8 cellular contexts compared by ENCODE assay signal in genomic region chr10:96513686-96514551, GRCh38. TPM values are rescaled to one million over a fixed set of nuclear protein-coding genes. Genes with fewer than 3 reads are reported as not detected.
DNase-seq lines count a peak whose midpoint lies in the region; ATAC-seq and TF ChIP-seq lines count a peak whose summit lies in the region.

TSS of gene TLL2 (minus strand) at chr10:96513926. CDS start at chr10:96513685, 241 bp downstream.

- peak within 1 kb of the TSS; percentile 99 for H3K4me2 ChIP-seq in trophoblast cell (ENCODE audit: low read length)

- intact Hi-C loops in heart right ventricle (cut with DNase I): loop anchor here (1.0 to 10.0 kb wide), 8 partner anchors 71 to 139 kb away; partner anchors contain the start of gene TM9SF3 (in 1 of the 10)

- H3K23ac ChIP-seq in trophoblast cell (ENCODE audit: low read length): no peak within 1 kb of the TSS

- no peak within 1 kb of the TSS for H2AK5ac ChIP-seq in trophoblast cell (ENCODE audit: low read length)

- peaks cover 17% of the 10 kb centered on the region for H3K4me1 ChIP-seq in adipocyte (ENCODE audit: control insufficient read depth, insufficient read depth, low read length)
- H3K4me1 ChIP-seq in heart right ventricle: peaks cover 3 to 25% (median 24%) of the 10 kb centered on the region in 9 donors
- H3K4me1 ChIP-seq in trophoblast cell (ENCODE audit: control insufficient read depth in 1 of 2, insufficient read depth in 2 of 2, low read length in 2 of 2): peaks cover 14% of the 10 kb centered on the region in 2 experiments

- peak within 1 kb of the TSS; percentile 13 for H3K14ac ChIP-seq in trophoblast cell (ENCODE audit: low read length)

- H3K27me3 ChIP-seq in adipocyte (replicated peaks; ENCODE audit: control insufficient read depth, insufficient read depth, low read length): no peaks in the 10 kb centered on the region
- H3K27me3 ChIP-seq in heart right ventricle: peaks cover 0 to 35% (median 3%) of the 10 kb centered on the region in 7 donors
- peaks cover 21% of the 10 kb centered on the region for H3K27me3 ChIP-seq in trophoblast cell (ENCODE audit: insufficient read depth, low read length)

- no peaks in the 10 kb centered on the region for H3K79me2 ChIP-seq in trophoblast cell (ENCODE audit: control insufficient read depth, insufficient read depth, low read length, poor library complexity)

- peak within 1 kb of the TSS; percentile 50 for H2AFZ ChIP-seq in trophoblast cell (ENCODE audit: insufficient read depth, low read length, poor library complexity)

- no peak within 1 kb of the TSS for H4K8ac ChIP-seq in trophoblast cell (ENCODE audit: low read depth, low read length)

- no peak within 1 kb of the TSS for H3K18ac ChIP-seq in trophoblast cell (ENCODE audit: low read length)

- H3K9me3 ChIP-seq in adipocyte (ENCODE audit: control insufficient read depth, low read length) (no peaks in the 10 kb centered on the region), heart right ventricle (no peaks in the 10 kb centered on the region), trophoblast cell (ENCODE audit: insufficient read depth, low read depth, low read length) (peaks cover 2% of the 10 kb centered on the region)

- ATAC-seq in HG02588 (IDR thresholded peaks at IDR 0.05; ENCODE audit: unreplicated experiment) (peak; percentile 82), SK-N-SH treated with all-trans-retinoic acid at 6 μM for 48 hours (peak; percentile 96), heart right ventricle (peak; percentile 93 to 97 (median 96))

- DNase-seq in NB4 (ENCODE audit: low read depth) (peak; percentile 92), adipocyte (ENCODE audit: low read depth) (peak; percentile 95), heart right ventricle (peak; percentile 88 to 90), trophoblast cell (peak; percentile 94), NCI-H446 treated with DMSO at 0.1 percent for 48 hours (lab: John Stamatoyannopoulos, UW) (no peak)

- no peak within 1 kb of the TSS for H2BK12ac ChIP-seq in trophoblast cell (ENCODE audit: low read length)

- TF ChIP-seq CTCF in GM12874 (IDR thresholded peaks at IDR 0.05; ENCODE audit: insufficient read depth, low read depth, low read length): peak; percentile 53
- peak; percentile 43 for TF ChIP-seq CTCF in NB4 (IDR thresholded peaks at IDR 0.05; ENCODE audit: low read depth, low read length)
- TF ChIP-seq CTCF in heart right ventricle (IDR thresholded peaks at IDR 0.05): peak; percentile 48 to 95 (median 77)

- H2BK5ac ChIP-seq in trophoblast cell (ENCODE audit: low read depth, low read length, poor library complexity): no peak within 1 kb of the TSS

- no peak for TF ChIP-seq POLR2A in NB4 (IDR thresholded peaks at IDR 0.05; ENCODE audit: extremely low read depth, insufficient read length)

- H2BK120ac ChIP-seq in trophoblast cell (ENCODE audit: insufficient read depth, low read length, poor library complexity): no peak within 1 kb of the TSS

- H4K91ac ChIP-seq in trophoblast cell (ENCODE audit: low read depth, low read length): no peak within 1 kb of the TSS

- no peak within 1 kb of the TSS for H3K4ac ChIP-seq in trophoblast cell (ENCODE audit: low read depth, low read length)

- 1 to 2% methylated on average over 56 to 69 of the region's 69 CpGs for WGBS in heart right ventricle, 2 donors
- no CpG with 5 or more reads among the region's 69 CpGs for WGBS in trophoblast cell (ENCODE audit: extremely low coverage, insufficient coverage, insufficient read length)

- H3K9ac ChIP-seq in adipocyte (ENCODE audit: low read length) (peak within 1 kb of the TSS; percentile 51), trophoblast cell (ENCODE audit: low read length) (no peak within 1 kb of the TSS)

- H4K12ac ChIP-seq in trophoblast cell (ENCODE audit: low read depth, low read length): no peak within 1 kb of the TSS

- H3K36me3 ChIP-seq in adipocyte (ENCODE audit: control insufficient read depth, insufficient read depth, low read length, severe bottlenecking) (peaks cover 15% of the 10 kb centered on the region), heart right ventricle (peaks cover 0 to 12% (median 0%) of the 10 kb centered on the region in 9 donors), trophoblast cell (ENCODE audit: control insufficient read depth in 1 of 2, insufficient read depth in 2 of 2, low read length in 2 of 2) (no peaks in the 10 kb centered on the region)

- peak within 1 kb of the TSS; percentile 33 for H3K4me3 ChIP-seq in NB4 (ENCODE audit: low read depth, low read length)
- H3K4me3 ChIP-seq in adipocyte (ENCODE audit: low read length): peak within 1 kb of the TSS; percentile 78
- peak within 1 kb of the TSS; percentile 46 to 89 (median 62) for H3K4me3 ChIP-seq in heart right ventricle
- peak within 1 kb of the TSS; percentile 11 for H3K4me3 ChIP-seq in trophoblast cell (ENCODE audit: low read depth, low read length)

- H3K79me1 ChIP-seq in trophoblast cell (ENCODE audit: low read length): no peaks in the 10 kb centered on the region

- peak within 1 kb of the TSS in 8 of 10 donors; percentile 39 to 71 (median 67) for H3K27ac ChIP-seq in heart right ventricle
- H3K27ac ChIP-seq in trophoblast cell (ENCODE audit: low read depth, low read length): no peak within 1 kb of the TSS

TF ChIP-seq in SK-N-SH treated with all-trans-retinoic acid at 6 μM for 48 hours, 23 proteins besides CTCF, POLR2A, EP300 and RAD21 (continues in another document):
- TF ChIP-seq ZFP30 (CRISPR knock-in tag; IDR thresholded peaks at IDR 0.05): no peak
- TF ChIP-seq, protein P1, sequence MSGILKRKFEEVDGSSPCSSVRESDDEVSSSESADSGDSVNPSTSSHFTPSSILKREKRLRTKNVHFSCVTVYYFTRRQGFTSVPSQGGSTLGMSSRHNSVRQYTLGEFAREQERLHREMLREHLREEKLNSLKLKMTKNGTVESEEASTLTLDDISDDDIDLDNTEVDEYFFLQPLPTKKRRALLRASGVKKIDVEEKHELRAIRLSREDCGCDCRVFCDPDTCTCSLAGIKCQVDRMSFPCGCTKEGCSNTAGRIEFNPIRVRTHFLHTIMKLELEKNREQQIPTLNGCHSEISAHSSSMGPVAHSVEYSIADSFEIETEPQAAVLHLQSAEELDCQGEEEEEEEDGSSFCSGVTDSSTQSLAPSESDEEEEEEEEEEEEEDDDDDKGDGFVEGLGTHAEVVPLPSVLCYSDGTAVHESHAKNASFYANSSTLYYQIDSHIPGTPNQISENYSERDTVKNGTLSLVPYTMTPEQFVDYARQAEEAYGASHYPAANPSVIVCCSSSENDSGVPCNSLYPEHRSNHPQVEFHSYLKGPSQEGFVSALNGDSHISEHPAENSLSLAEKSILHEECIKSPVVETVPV (CRISPR knock-in tag; IDR thresholded peaks at IDR 0.05): no peak
- no peak for TF ChIP-seq BACH2 (CRISPR knock-in tag; IDR thresholded peaks at IDR 0.05; ENCODE audit: borderline replicate concordance)
- TF ChIP-seq ZFP3 (CRISPR knock-in tag; IDR thresholded peaks at IDR 0.05): no peak
- TF ChIP-seq ZNF70 (CRISPR knock-in tag; IDR thresholded peaks at IDR 0.05): no peak
- no peak for TF ChIP-seq OSR1 (CRISPR knock-in tag; IDR thresholded peaks at IDR 0.05)
- no peak for TF ChIP-seq POU6F1 (CRISPR knock-in tag; IDR thresholded peaks at IDR 0.05; ENCODE audit: borderline replicate concordance, low read depth)
- no peak for TF ChIP-seq PPARA (CRISPR knock-in tag; IDR thresholded peaks at IDR 0.05; ENCODE audit: borderline replicate concordance)
- no peak for TF ChIP-seq CSDC2 (CRISPR knock-in tag; IDR thresholded peaks at IDR 0.05)
- TF ChIP-seq, protein P2, sequence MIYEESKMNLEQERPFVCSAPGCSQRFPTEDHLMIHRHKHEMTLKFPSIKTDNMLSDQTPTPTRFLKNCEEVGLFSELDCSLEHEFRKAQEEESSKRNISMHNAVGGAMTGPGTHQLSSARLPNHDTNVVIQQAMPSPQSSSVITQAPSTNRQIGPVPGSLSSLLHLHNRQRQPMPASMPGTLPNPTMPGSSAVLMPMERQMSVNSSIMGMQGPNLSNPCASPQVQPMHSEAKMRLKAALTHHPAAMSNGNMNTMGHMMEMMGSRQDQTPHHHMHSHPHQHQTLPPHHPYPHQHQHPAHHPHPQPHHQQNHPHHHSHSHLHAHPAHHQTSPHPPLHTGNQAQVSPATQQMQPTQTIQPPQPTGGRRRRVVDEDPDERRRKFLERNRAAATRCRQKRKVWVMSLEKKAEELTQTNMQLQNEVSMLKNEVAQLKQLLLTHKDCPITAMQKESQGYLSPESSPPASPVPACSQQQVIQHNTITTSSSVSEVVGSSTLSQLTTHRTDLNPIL (CRISPR knock-in tag; IDR thresholded peaks at IDR 0.05; ENCODE audit: low read depth): no peak
- no peak for TF ChIP-seq TCF4 (CRISPR knock-in tag; IDR thresholded peaks at IDR 0.05; ENCODE audit: borderline replicate concordance)
- TF ChIP-seq SNAI2 (CRISPR knock-in tag; IDR thresholded peaks at IDR 0.05): no peak
- TF ChIP-seq ESRRG (CRISPR knock-in tag; IDR thresholded peaks at IDR 0.05): no peak
- no peak for TF ChIP-seq ZC3H10 (CRISPR knock-in tag; IDR thresholded peaks at IDR 0.05)
- TF ChIP-seq ZNF565 (CRISPR knock-in tag; conservative IDR thresholded peaks at IDR 0.05; ENCODE audit: low read depth): no peak
- TF ChIP-seq ISL1 (CRISPR knock-in tag; IDR thresholded peaks at IDR 0.05): no peak

RNA-seq across cellular contexts. Expression of gene TLL2, which starts in this region (rescaled TPM):
- total RNA-seq in heart right ventricle: 1 to 10 TPM; 2.8 to 9.2 (median 6.9) TPM
- polyA plus RNA-seq in heart right ventricle: 1 to 10 TPM; 2.3 to 8.4 TPM
- 0.22 and 0.29 TPM in 2 replicates for polyA plus RNA-seq in trophoblast cell (2013)

Comparison
In these comparisons a context has a peak if more than half of its experiments do, and no peak if none do; other contexts are left out.
1. H3K4me3 ChIP-seq: peak in every context shown above with its lines; median percentile 78 in adipocyte; 62 in heart right ventricle; 33 in NB4; 11 in trophoblast cell.